Comparison of ENCODE assay signal across 1 cellular context in the genomic region with DNA sequence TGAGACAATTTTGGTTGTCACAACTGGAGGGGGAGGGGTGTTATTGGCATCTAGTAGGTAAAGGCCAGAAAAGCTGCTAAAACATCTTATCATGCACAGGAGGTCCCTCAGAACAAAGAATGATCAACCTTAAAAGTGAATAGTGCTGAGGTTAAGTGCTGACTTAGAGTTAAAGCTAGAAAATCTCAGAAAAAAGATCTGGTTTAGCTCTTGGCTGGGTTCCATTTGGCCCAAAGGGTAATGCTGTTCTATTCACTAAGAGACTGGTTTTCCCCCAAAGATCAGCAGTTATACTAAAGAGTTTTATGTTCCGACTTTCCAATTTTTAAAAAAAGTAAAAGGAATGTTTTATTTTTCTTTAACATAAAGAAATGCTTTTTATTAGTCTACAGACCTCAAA.
TF ChIP-seq lines count a peak whose summit lies in the region.

No MANE protein-coding gene starts in this region.

TF ChIP-seq in SK-N-SH treated with all-trans-retinoic acid at 6 μM for 48 hours, 23 proteins besides CTCF, POLR2A, EP300 and RAD21 (continued from another document):
- no peak for TF ChIP-seq ESRRG (CRISPR knock-in tag; IDR thresholded peaks at IDR 0.05)
- no peak for TF ChIP-seq ZNF8 (CRISPR knock-in tag; IDR thresholded peaks at IDR 0.05)
- no peak for TF ChIP-seq ZC3H10 (CRISPR knock-in tag; IDR thresholded peaks at IDR 0.05)
- TF ChIP-seq, protein P1, sequence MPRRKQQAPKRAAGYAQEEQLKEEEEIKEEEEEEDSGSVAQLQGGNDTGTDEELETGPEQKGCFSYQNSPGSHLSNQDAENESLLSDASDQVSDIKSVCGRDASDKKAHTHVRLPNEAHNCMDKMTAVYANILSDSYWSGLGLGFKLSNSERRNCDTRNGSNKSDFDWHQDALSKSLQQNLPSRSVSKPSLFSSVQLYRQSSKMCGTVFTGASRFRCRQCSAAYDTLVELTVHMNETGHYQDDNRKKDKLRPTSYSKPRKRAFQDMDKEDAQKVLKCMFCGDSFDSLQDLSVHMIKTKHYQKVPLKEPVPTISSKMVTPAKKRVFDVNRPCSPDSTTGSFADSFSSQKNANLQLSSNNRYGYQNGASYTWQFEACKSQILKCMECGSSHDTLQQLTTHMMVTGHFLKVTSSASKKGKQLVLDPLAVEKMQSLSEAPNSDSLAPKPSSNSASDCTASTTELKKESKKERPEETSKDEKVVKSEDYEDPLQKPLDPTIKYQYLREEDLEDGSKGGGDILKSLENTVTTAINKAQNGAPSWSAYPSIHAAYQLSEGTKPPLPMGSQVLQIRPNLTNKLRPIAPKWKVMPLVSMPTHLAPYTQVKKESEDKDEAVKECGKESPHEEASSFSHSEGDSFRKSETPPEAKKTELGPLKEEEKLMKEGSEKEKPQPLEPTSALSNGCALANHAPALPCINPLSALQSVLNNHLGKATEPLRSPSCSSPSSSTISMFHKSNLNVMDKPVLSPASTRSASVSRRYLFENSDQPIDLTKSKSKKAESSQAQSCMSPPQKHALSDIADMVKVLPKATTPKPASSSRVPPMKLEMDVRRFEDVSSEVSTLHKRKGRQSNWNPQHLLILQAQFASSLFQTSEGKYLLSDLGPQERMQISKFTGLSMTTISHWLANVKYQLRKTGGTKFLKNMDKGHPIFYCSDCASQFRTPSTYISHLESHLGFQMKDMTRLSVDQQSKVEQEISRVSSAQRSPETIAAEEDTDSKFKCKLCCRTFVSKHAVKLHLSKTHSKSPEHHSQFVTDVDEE (CRISPR knock-in tag; IDR thresholded peaks at IDR 0.05), result no peak
- TF ChIP-seq, protein P2, sequence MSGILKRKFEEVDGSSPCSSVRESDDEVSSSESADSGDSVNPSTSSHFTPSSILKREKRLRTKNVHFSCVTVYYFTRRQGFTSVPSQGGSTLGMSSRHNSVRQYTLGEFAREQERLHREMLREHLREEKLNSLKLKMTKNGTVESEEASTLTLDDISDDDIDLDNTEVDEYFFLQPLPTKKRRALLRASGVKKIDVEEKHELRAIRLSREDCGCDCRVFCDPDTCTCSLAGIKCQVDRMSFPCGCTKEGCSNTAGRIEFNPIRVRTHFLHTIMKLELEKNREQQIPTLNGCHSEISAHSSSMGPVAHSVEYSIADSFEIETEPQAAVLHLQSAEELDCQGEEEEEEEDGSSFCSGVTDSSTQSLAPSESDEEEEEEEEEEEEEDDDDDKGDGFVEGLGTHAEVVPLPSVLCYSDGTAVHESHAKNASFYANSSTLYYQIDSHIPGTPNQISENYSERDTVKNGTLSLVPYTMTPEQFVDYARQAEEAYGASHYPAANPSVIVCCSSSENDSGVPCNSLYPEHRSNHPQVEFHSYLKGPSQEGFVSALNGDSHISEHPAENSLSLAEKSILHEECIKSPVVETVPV (CRISPR knock-in tag; IDR thresholded peaks at IDR 0.05), result no peak
- no peak for TF ChIP-seq TOX (CRISPR knock-in tag; IDR thresholded peaks at IDR 0.05; ENCODE audit: borderline replicate concordance)
- no peak for TF ChIP-seq PPARA (CRISPR knock-in tag; IDR thresholded peaks at IDR 0.05; ENCODE audit: borderline replicate concordance)
